ENCODE assay signal across 8 cellular contexts in genomic region chr7:138161600-138162081, GRCh38.
DNase-seq lines count a peak whose midpoint lies in the region; ATAC-seq, FAIRE-seq and TF ChIP-seq lines count a peak whose summit lies in the region.

No MANE protein-coding gene starts in this region.

- H3K27ac ChIP-seq in DOHH2 (ENCODE audit: low read depth, low read length) (no peak overlapping the region), endothelial cell of umbilical vein (ENCODE audit: insufficient read depth, low read depth, low read length) (no peak overlapping the region)

- ATAC-seq in GM21723 (IDR thresholded peaks at IDR 0.05; ENCODE audit: unreplicated experiment) = peak; percentile 100
- peak; percentile 96 to 99 for ATAC-seq in naive B cell (ENCODE audit: low read depth in 2 of 2)
- peak; percentile 84 for ATAC-seq in stimulated activated memory B cell treated with anti-CD40 and anti-IgM and Interleukin-4, amounts not matched to agents 10 μg/mL and 1 μg/mL and 100 μg/mL, for 72 hours

- H3K79me2 ChIP-seq in DOHH2 (ENCODE audit: control insufficient read depth, low read length) = no peaks in the 10 kb centered on the region
- no peaks in the 10 kb centered on the region for H3K79me2 ChIP-seq in endothelial cell of umbilical vein (ENCODE audit: control insufficient read depth, insufficient read depth, low read length)

- no peaks in the 10 kb centered on the region for H3F3A ChIP-seq in DOHH2 (ENCODE audit: control insufficient read depth, insufficient read depth)

- H3K9me2 ChIP-seq in DOHH2 (replicated peaks; ENCODE audit: control insufficient read depth, low read length) = no peaks in the 10 kb centered on the region

- H3K9ac ChIP-seq in NT2/D1 (ENCODE audit: insufficient read length, low read depth) (no peak overlapping the region), endothelial cell of umbilical vein (replicated peaks; ENCODE audit: extremely low read depth, insufficient read depth, low read length) (no peak overlapping the region)

- H3K27me3 Mint-ChIP-seq in naive B cell = peaks cover 0 to 7% (median 0%) of the 10 kb centered on the region in 3 donors
- no peaks in the 10 kb centered on the region for H3K27me3 Mint-ChIP-seq in stimulated activated memory B cell treated with anti-CD40 and anti-IgM and Interleukin-4, amounts not matched to agents 10 μg/mL and 1 μg/mL and 100 μg/mL, for 72 hours

- dilution Hi-C loops in endothelial cell of umbilical vein (cut with MboI; ENCODE audit: extremely low pct_ligation_motif_present, low sequenced_read_pairs) = no loop called here

- H3K27me3 ChIP-seq in DOHH2 (ENCODE audit: control insufficient read depth, low read length) (no peaks in the 10 kb centered on the region), NT2/D1 (ENCODE audit: insufficient read depth, insufficient read length) (no peaks in the 10 kb centered on the region), endothelial cell of umbilical vein (ENCODE audit: control insufficient read depth in 2 of 2, insufficient read depth in 2 of 2, low read length in 2 of 2) (no peaks in the 10 kb centered on the region)

- H3K36me3 ChIP-seq in DOHH2 (ENCODE audit: control insufficient read depth, low read length) (no peaks in the 10 kb centered on the region), NT2/D1 (ENCODE audit: insufficient read depth, insufficient read length, low read length) (no peaks in the 10 kb centered on the region), endothelial cell of umbilical vein (ENCODE audit: control insufficient read depth in 2 of 2, extremely low read depth in 1 of 2, insufficient read depth in 2 of 2, low read length in 2 of 2) (no peaks in the 10 kb centered on the region)

- H3K4me3 ChIP-seq in DOHH2 (ENCODE audit: low read length) (no peak overlapping the region), NT2/D1 (ENCODE audit: insufficient read length, low read depth) (no peak overlapping the region), endothelial cell of umbilical vein (replicated peaks in 1 of 3; ENCODE audit: insufficient read depth in 1 of 3, low read depth in 1 of 3, low read length in 3 of 3) (no peak overlapping the region)

- intact Hi-C loops in endothelial cell of umbilical vein (cut with micrococcal nuclease) = loop anchor here (1.0 to 10.0 kb wide), 7 partner anchors 96 to 577 kb away; no protein-coding TSS in a partner anchor

- H3K4me1 Mint-ChIP-seq in naive B cell = no peaks in the 10 kb centered on the region
- H3K4me1 Mint-ChIP-seq in stimulated activated memory B cell treated with anti-CD40 and anti-IgM and Interleukin-4, amounts not matched to agents 10 μg/mL and 1 μg/mL and 100 μg/mL, for 72 hours = no peaks in the 10 kb centered on the region

- peak overlapping the region; percentile 5; the same call in 1 of the 2 replicates for H3K4me2 ChIP-seq in DOHH2 (ENCODE audit: low read length)
- peak overlapping the region; percentile 30 for H3K4me2 ChIP-seq in endothelial cell of umbilical vein (ENCODE audit: insufficient read depth, low read length)

- H3K4me1 ChIP-seq in DOHH2 (ENCODE audit: control insufficient read depth, low read length) (no peaks in the 10 kb centered on the region), NT2/D1 (ENCODE audit: insufficient read depth, insufficient read length) (peaks cover 2% of the 10 kb centered on the region), endothelial cell of umbilical vein (ENCODE audit: control insufficient read depth, extremely low read depth, insufficient read depth, low read length) (no peaks in the 10 kb centered on the region)

- TF ChIP-seq CTCF in DOHH2 (IDR thresholded peaks at IDR 0.05; ENCODE audit: low read depth, low read length, poor library complexity, severe bottlenecking) (peak; percentile 75), endothelial cell of umbilical vein (IDR thresholded peaks at IDR 0.05; ENCODE audit: extremely low read depth in 1 of 2, insufficient read depth in 1 of 2, low read depth in 1 of 2, low read length in 2 of 2) (peak; percentile 61 to 77)

- H3K9me3 ChIP-seq in DOHH2 (ENCODE audit: control insufficient read depth, insufficient read depth, low read length) = peaks cover 6% of the 10 kb centered on the region; the same call in 1 of the 2 replicates
- peaks cover 35% of the 10 kb centered on the region for H3K9me3 ChIP-seq in NT2/D1 (ENCODE audit: insufficient read depth, low read length)
- no peaks in the 10 kb centered on the region for H3K9me3 ChIP-seq in endothelial cell of umbilical vein (replicated peaks; ENCODE audit: control insufficient read depth, insufficient read depth, low read length)

- no peaks in the 10 kb centered on the region for H4K20me1 ChIP-seq in DOHH2 (ENCODE audit: control insufficient read depth, insufficient read depth, low read depth, low read length)
- no peaks in the 10 kb centered on the region for H4K20me1 ChIP-seq in endothelial cell of umbilical vein (replicated peaks; ENCODE audit: control insufficient read depth, extremely low read depth, insufficient read depth, low read length)

- H3K9me1 ChIP-seq in endothelial cell of umbilical vein (replicated peaks; ENCODE audit: control insufficient read depth, extremely low read depth, insufficient read depth, low read length) = no peaks in the 10 kb centered on the region

- BruUV-seq in endothelial cell of umbilical vein (replicated peaks; lab: Mats Ljungman, UMichigan) = no TSS peak

- H3K4me3 Mint-ChIP-seq in naive B cell = no peak overlapping the region
- no peak overlapping the region for H3K4me3 Mint-ChIP-seq in stimulated activated memory B cell treated with anti-CD40 and anti-IgM and Interleukin-4, amounts not matched to agents 10 μg/mL and 1 μg/mL and 100 μg/mL, for 72 hours

- POLR2A ChIA-PET in endothelial cell of umbilical vein (lab: Charles Lee) = interaction anchor here (1.3 kb wide), 1 partner anchor 577 kb away, joined by 7 read pairs; no protein-coding TSS in a partner anchor

- DNase-seq in HuH-7.5 (ENCODE audit: low spot score) = peak; percentile 70
- peak; percentile 93 for DNase-seq in NT2/D1 (ENCODE audit: low read depth, low spot score)
- DNase-seq in activated CD8-positive, alpha-beta memory T cell treated with anti-CD3 and anti-CD28 coated beads for 48 hours (ENCODE audit: low read depth in 2 of 3, low spot score in 2 of 3) = peak in 2 of 3 experiments; percentile 26 to 44
- peak; percentile 76 for DNase-seq in endothelial cell of umbilical vein (ENCODE audit: low read depth, low spot score)
- peak; percentile 70 for DNase-seq in naive B cell

- CTCF ChIA-PET in endothelial cell of umbilical vein (lab: Charles Lee) = interaction anchor here (0.6 to 6.2 kb wide), 20 partner anchors 9 to 725 kb away, joined by 3 to 345 read pairs (median 4); partner anchors contain the start of gene TRIM24

- H3K36me3 Mint-ChIP-seq in naive B cell = peaks cover 14% of the 10 kb centered on the region in 2 donors
- no peaks in the 10 kb centered on the region for H3K36me3 Mint-ChIP-seq in stimulated activated memory B cell treated with anti-CD40 and anti-IgM and Interleukin-4, amounts not matched to agents 10 μg/mL and 1 μg/mL and 100 μg/mL, for 72 hours

- H2AFZ ChIP-seq in endothelial cell of umbilical vein (ENCODE audit: low read depth, low read length) = peak overlapping the region; percentile 60

- H3K27ac Mint-ChIP-seq in naive B cell = no peak overlapping the region
- no peak overlapping the region for H3K27ac Mint-ChIP-seq in stimulated activated memory B cell treated with anti-CD40 and anti-IgM and Interleukin-4, amounts not matched to agents 10 μg/mL and 1 μg/mL and 100 μg/mL, for 72 hours

- TF ChIP-seq POLR2A in endothelial cell of umbilical vein (IDR thresholded peaks at IDR 0.05; ENCODE audit: low read depth, low read length) = no peak

- peak; percentile 91 for FAIRE-seq in endothelial cell of umbilical vein (lab: Jason Lieb, UNC)

- H3K9me3 Mint-ChIP-seq in naive B cell = peaks cover 0 to 25% (median 16%) of the 10 kb centered on the region in 7 donors
- H3K9me3 Mint-ChIP-seq in stimulated activated memory B cell treated with anti-CD40 and anti-IgM and Interleukin-4, amounts not matched to agents 10 μg/mL and 1 μg/mL and 100 μg/mL, for 72 hours = peaks cover 9% of the 10 kb centered on the region

TF ChIP-seq in endothelial cell of umbilical vein, 7 proteins besides CTCF, POLR2A, EP300 and RAD21:
- TF ChIP-seq FOS (IDR thresholded peaks at IDR 0.05; ENCODE audit: borderline replicate concordance, insufficient read depth, low read length) (no peak), EZH2 (IDR thresholded peaks at IDR 0.05; ENCODE audit: borderline replicate concordance, low read depth, low read length, severe bottlenecking) (no peak), JUN (IDR thresholded peaks at IDR 0.05; ENCODE audit: borderline replicate concordance, insufficient read depth, insufficient read length, low read depth) (no peak), GATA2 (IDR thresholded peaks at IDR 0.05; ENCODE audit: insufficient read depth, insufficient read length, low read depth, low read length) (no peak), POLR2AphosphoS5 (IDR thresholded peaks at IDR 0.05; ENCODE audit: insufficient read depth, low read depth, low read length) (no peak), MAX (IDR thresholded peaks at IDR 0.05; ENCODE audit: insufficient read depth, insufficient read length) (no peak), MYC (IDR thresholded peaks at IDR 0.05; ENCODE audit: low read depth, low read length) (no peak)

Comparison
In these comparisons a context has a peak if more than half of its experiments do, and no peak if none do; other contexts are left out.
1. DNase-seq: peak in every context shown above with its lines; median percentile 93 in NT2/D1; 76 in endothelial cell of umbilical vein; 70 in HuH-7.5; 70 in naive B cell; 35 in activated CD8-positive, alpha-beta memory T cell treated with anti-CD3 and anti-CD28 coated beads for 48 hours.